Comparison of ENCODE assay signal across 10 cellular contexts in genomic region chr17:57379237-57380054, GRCh38.
DNase-seq lines count a peak whose midpoint lies in the region; ATAC-seq, FAIRE-seq and TF ChIP-seq lines count a peak whose summit lies in the region.
"Had no signal": no experiment of that assay in that cellular context is flagged by ENCODE, and none has a peak within 500 bp of the region (broad histone marks: within the 10 kb centered on the region; RNA-seq: fewer than 3 reads in every experiment).

No MANE protein-coding gene starts in this region.

- intact Hi-C loops in activated CD4-positive, alpha-beta T cell treated with anti-CD3 and anti-CD28 coated beads for 36 hours (cut with DNase I, micrococcal nuclease) = no loop called here
- intact Hi-C loops in left ventricle myocardium superior (cut with micrococcal nuclease) = no loop called here

- H3K27me3 Mint-ChIP-seq in activated CD4-positive, alpha-beta T cell treated with anti-CD3 and anti-CD28 coated beads for 36 hours = no peaks in the 10 kb centered on the region

- no peak overlapping the region for H3K4me3 Mint-ChIP-seq in activated CD4-positive, alpha-beta T cell treated with anti-CD3 and anti-CD28 coated beads for 36 hours

- peaks cover 12% of the 10 kb centered on the region for H3K4me1 Mint-ChIP-seq in activated CD4-positive, alpha-beta T cell treated with anti-CD3 and anti-CD28 coated beads for 36 hours

- peak; percentile 60 for DNase-seq in activated CD4-positive, alpha-beta T cell treated with anti-CD3 and anti-CD28 coated beads for 36 hours
- DNase-seq in activated CD4-positive, alpha-beta T cell treated with anti-CD3 and anti-CD28 coated beads for 1 hour = no peak
- peak; percentile 15 to 38 for DNase-seq in activated CD4-positive, alpha-beta T cell treated with anti-CD3 and anti-CD28 coated beads, Interleukin-2, amount 50 U/mL, for 48 hours
- DNase-seq in left ventricle myocardium superior (no peak), D721Med (ENCODE audit: insufficient read length, low spot score) (no peak), NCI-H1436 (lab: John Stamatoyannopoulos, UW) (no peak), NCI-H2107 (lab: John Stamatoyannopoulos, UW) (no peak)
- DNase-seq in stimulated activated CD4-positive, alpha-beta T cell treated with anti-CD3 and anti-CD28 coated beads, Interleukin-4, amount 100 ng/mL, for 24 hours = peak; percentile 16
- DNase-seq: activated CD4-positive, CD25-positive, alpha-beta regulatory T cell had no signal

- H3K9me3 Mint-ChIP-seq in activated CD4-positive, alpha-beta T cell treated with anti-CD3 and anti-CD28 coated beads for 36 hours (ENCODE audit: low read depth) = peaks cover 11% of the 10 kb centered on the region

- no peak for FAIRE-seq in D721Med (lab: Jason Lieb, UNC)

- CTCF ChIA-PET in activated CD4-positive, alpha-beta T cell treated with anti-CD3 and anti-CD28 coated beads for 36 hours (lab: Charles Lee) = interaction anchor here (0.6 kb wide), 1 partner anchor 12 kb away, joined by 3 read pairs; no protein-coding TSS in a partner anchor

- POLR2A ChIA-PET in activated CD4-positive, alpha-beta T cell treated with anti-CD3 and anti-CD28 coated beads for 36 hours (lab: Charles Lee) = no interaction called here

- H3K27ac Mint-ChIP-seq in activated CD4-positive, alpha-beta T cell treated with anti-CD3 and anti-CD28 coated beads for 36 hours = no peak overlapping the region

- peak; percentile 81 for ATAC-seq in activated CD4-positive, alpha-beta T cell treated with anti-CD3 and anti-CD28 coated beads for 36 hours
- ATAC-seq in left ventricle myocardium superior = peak; percentile 85
- ATAC-seq: sciatic nerve had no signal

- peaks cover 22% of the 10 kb centered on the region for H3K36me3 Mint-ChIP-seq in activated CD4-positive, alpha-beta T cell treated with anti-CD3 and anti-CD28 coated beads for 36 hours (ENCODE audit: low read depth)

- no peak for TF ChIP-seq CTCF in D721Med (IDR thresholded peaks at IDR 0.05; ENCODE audit: insufficient read depth, missing control alignments)

Comparison
In these comparisons a context has a peak if more than half of its experiments do, and no peak if none do; other contexts are left out.
1. DNase-seq: peak in activated CD4-positive, alpha-beta T cell treated with anti-CD3 and anti-CD28 coated beads for 36 hours (single experiment), activated CD4-positive, alpha-beta T cell treated with anti-CD3 and anti-CD28 coated beads, Interleukin-2, amount 50 U/mL, for 48 hours (2 of 2) and stimulated activated CD4-positive, alpha-beta T cell treated with anti-CD3 and anti-CD28 coated beads, Interleukin-4, amount 100 ng/mL, for 24 hours (single experiment); none in activated CD4-positive, alpha-beta T cell treated with anti-CD3 and anti-CD28 coated beads for 1 hour (single experiment), left ventricle myocardium superior (single experiment), D721Med (single experiment), NCI-H1436 (single experiment) and NCI-H2107 (single experiment).